Comparison of ENCODE assay signal across 1 cellular context in the genomic region with DNA sequence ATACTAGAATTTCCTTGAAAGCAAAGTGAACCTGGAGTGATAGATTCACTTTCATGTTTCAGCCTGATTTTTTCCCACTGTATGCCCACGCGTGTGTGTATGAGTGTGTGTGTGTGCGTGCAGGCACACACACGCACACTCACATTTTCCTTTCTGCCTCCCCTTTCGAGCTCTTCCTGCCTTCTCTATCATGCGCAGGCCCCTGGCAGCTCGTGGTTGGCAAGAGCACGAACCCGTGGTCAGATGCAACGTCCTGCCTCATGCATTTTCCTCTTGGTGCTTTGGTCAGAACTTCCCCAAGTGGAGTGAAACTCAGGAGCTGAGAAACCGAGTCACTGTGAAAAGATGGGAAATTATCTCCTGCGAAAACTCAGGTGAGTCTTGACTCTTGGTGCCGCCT.
TF ChIP-seq lines count a peak whose summit lies in the region.

Gene GCSAML, plus strand, starts transcription at position 288 of the 400 bp plus-strand sequence. Its CDS starts 58 bp downstream, at position 346.

TF ChIP-seq in GM23338, 12 proteins besides CTCF, POLR2A, EP300 and RAD21 (continued from another document):
- TF ChIP-seq ZNF462 (CRISPR knock-in tag; IDR thresholded peaks at IDR 0.05) (no peak), POLR2AphosphoS5 (IDR thresholded peaks at IDR 0.05; ENCODE audit: low read depth) (no peak), ZNF331 (CRISPR knock-in tag; IDR thresholded peaks at IDR 0.05; ENCODE audit: low read depth) (no peak), ETS1 (IDR thresholded peaks at IDR 0.05) (no peak)
- TF ChIP-seq, protein P1, sequence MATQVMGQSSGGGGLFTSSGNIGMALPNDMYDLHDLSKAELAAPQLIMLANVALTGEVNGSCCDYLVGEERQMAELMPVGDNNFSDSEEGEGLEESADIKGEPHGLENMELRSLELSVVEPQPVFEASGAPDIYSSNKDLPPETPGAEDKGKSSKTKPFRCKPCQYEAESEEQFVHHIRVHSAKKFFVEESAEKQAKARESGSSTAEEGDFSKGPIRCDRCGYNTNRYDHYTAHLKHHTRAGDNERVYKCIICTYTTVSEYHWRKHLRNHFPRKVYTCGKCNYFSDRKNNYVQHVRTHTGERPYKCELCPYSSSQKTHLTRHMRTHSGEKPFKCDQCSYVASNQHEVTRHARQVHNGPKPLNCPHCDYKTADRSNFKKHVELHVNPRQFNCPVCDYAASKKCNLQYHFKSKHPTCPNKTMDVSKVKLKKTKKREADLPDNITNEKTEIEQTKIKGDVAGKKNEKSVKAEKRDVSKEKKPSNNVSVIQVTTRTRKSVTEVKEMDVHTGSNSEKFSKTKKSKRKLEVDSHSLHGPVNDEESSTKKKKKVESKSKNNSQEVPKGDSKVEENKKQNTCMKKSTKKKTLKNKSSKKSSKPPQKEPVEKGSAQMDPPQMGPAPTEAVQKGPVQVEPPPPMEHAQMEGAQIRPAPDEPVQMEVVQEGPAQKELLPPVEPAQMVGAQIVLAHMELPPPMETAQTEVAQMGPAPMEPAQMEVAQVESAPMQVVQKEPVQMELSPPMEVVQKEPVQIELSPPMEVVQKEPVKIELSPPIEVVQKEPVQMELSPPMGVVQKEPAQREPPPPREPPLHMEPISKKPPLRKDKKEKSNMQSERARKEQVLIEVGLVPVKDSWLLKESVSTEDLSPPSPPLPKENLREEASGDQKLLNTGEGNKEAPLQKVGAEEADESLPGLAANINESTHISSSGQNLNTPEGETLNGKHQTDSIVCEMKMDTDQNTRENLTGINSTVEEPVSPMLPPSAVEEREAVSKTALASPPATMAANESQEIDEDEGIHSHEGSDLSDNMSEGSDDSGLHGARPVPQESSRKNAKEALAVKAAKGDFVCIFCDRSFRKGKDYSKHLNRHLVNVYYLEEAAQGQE (IDR thresholded peaks at IDR 0.05; ENCODE audit: unreplicated experiment) = no peak
